Comparison of ENCODE assay signal across 8 cellular contexts in the genomic region with DNA sequence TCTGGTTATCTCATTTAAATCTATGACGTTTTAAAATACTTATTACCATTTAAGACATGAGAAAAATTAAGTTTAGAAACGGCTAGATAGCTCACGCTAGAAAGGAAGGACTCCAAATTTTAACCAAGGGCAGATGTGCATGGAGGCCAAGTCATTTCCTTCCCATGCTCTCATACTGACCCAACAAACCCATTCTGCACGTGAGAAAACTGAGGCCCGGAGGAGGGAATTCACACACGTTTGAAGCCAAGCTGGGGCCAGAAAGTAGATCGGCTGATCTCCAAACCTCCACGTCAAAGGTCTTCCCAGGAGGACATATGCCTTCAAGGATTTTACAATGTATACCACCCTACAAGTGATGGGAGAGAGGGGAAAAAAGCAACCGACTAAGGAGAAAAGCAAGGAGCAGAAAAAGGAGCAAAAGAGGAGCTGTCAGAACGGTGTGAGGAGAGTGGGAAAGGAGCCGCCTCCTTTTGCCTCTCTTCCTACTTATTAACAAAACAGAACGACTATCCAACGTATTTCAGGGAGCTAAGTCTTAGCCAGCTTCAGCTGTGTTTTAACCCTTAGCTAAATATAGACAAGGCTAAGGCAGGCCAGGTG. TPM values are rescaled to one million over a fixed set of nuclear protein-coding genes. Genes with fewer than 3 reads are reported as not detected.
DNase-seq lines count a peak whose midpoint lies in the region; ATAC-seq and TF ChIP-seq lines count a peak whose summit lies in the region.

No MANE protein-coding gene starts in this region.

- H3K4me1 ChIP-seq in psoas muscle: peaks cover 14% of the 10 kb centered on the region

- DNase-seq in GM20000 (ENCODE audit: low spot score) (peak; percentile 23), fibroblast of the aortic adventitia (ENCODE audit: low read depth) (peak; percentile 40), psoas muscle (no peak), NCI-H69 (lab: John Stamatoyannopoulos, UW) (no peak), foreskin melanocyte (no peak), SHP77 (lab: John Stamatoyannopoulos, UW) (no peak)

- intact Hi-C loops in psoas muscle (cut with DNase I): loop anchor here in 1 of 2 donors (2.0 kb wide), 1 partner anchor 29 kb away; no protein-coding TSS in a partner anchor

- H3K36me3 ChIP-seq in SU-DHL-6 (ENCODE audit: low read length) (peaks cover 11% of the 10 kb centered on the region), psoas muscle (ENCODE audit: insufficient read depth in 1 of 2, low read depth in 1 of 2) (peaks cover 4 to 23% of the 10 kb centered on the region in 2 donors)

- H3K9me2 ChIP-seq in SU-DHL-6 (replicated peaks; ENCODE audit: insufficient read depth, low read length): no peaks in the 10 kb centered on the region

- peaks cover 36% of the 10 kb centered on the region for H3K79me2 ChIP-seq in SU-DHL-6 (ENCODE audit: insufficient read depth, low read length)

- TF ChIP-seq CTCF in GM20000 (IDR thresholded peaks at IDR 0.05; ENCODE audit: extremely low read depth, missing control alignments): no peak
- TF ChIP-seq CTCF in SU-DHL-6 (IDR thresholded peaks at IDR 0.05; ENCODE audit: insufficient read depth, low read length, poor library complexity, severe bottlenecking): no peak
- no peak for TF ChIP-seq CTCF in fibroblast of the aortic adventitia (IDR thresholded peaks at IDR 0.05; ENCODE audit: insufficient read depth, low read length)
- no peak for TF ChIP-seq CTCF in psoas muscle (IDR thresholded peaks at IDR 0.05)

- peak overlapping the region; percentile 74 for H3K9ac ChIP-seq in SU-DHL-6 (ENCODE audit: low read length)

- peak overlapping the region; percentile 54 for H3K27ac ChIP-seq in SU-DHL-6 (ENCODE audit: low read depth, low read length)
- H3K27ac ChIP-seq in psoas muscle: peak overlapping the region; percentile 95

- peaks cover 19% of the 10 kb centered on the region for H3F3A ChIP-seq in SU-DHL-6 (ENCODE audit: insufficient read depth)

- peak in 3 of 4 donors; percentile 60 to 66 (median 66) for ATAC-seq in psoas muscle
- no peak for ATAC-seq in HG02571 (IDR thresholded peaks at IDR 0.05; ENCODE audit: unreplicated experiment)

- no peaks in the 10 kb centered on the region for H3K27me3 ChIP-seq in SU-DHL-6 (ENCODE audit: low read length)
- no peaks in the 10 kb centered on the region for H3K27me3 ChIP-seq in psoas muscle (ENCODE audit: insufficient read depth in 3 of 3, low read length in 2 of 3)

- no peaks in the 10 kb centered on the region; the same call in 1 of the 2 replicates for H4K20me1 ChIP-seq in SU-DHL-6 (ENCODE audit: low read depth, low read length)

- H2AFZ ChIP-seq in SU-DHL-6 (ENCODE audit: low read depth, low read length, severe bottlenecking): peak overlapping the region; percentile 96

- H3K4me3 ChIP-seq in SU-DHL-6 (ENCODE audit: insufficient read depth, low read length, poor library complexity, severe bottlenecking): peak overlapping the region; percentile 99
- peak overlapping the region; percentile 71 for H3K4me3 ChIP-seq in fibroblast of the aortic adventitia (ENCODE audit: low read depth, low read length)
- peak overlapping the region; percentile 88 for H3K4me3 ChIP-seq in psoas muscle

- H3K9me3 ChIP-seq in SU-DHL-6 (ENCODE audit: insufficient read depth, low read length) (no peaks in the 10 kb centered on the region), psoas muscle (no peaks in the 10 kb centered on the region)

- peak overlapping the region; percentile 100 for H3K4me2 ChIP-seq in SU-DHL-6 (ENCODE audit: low read depth, low read length, poor library complexity, severe bottlenecking)

- WGBS in psoas muscle, 3 donors: 10 to 17% (median 16%) methylated on average over 13 of the region's 13 CpGs

RNA-seq across cellular contexts. Expression of gene SIRT1, which starts 0.6 kb away (rescaled TPM):
- 19.4 and 20.4 TPM in 2 replicates for total RNA-seq in fibroblast of the aortic adventitia (ENCODE audit: low replicate concordance)
- 10 to 100 TPM; 14.7 to 24.3 (median 18.6) TPM for total RNA-seq in psoas muscle
- 10 to 100 TPM in 2 of 3 donors, 1 to 10 TPM in 1; 7.8 to 21.4 (median 16.1) TPM for polyA plus RNA-seq in psoas muscle

RNA-seq across cellular contexts. Expression of gene DNAJC12, which starts 45.8 kb away (rescaled TPM):
- total RNA-seq in fibroblast of the aortic adventitia (ENCODE audit: low replicate concordance): 1.1 and 14.9 TPM in 2 replicates
- 1 to 10 TPM; 5.8 to 9.2 (median 7.7) TPM for total RNA-seq in psoas muscle
- 10 to 100 TPM in 2 of 3 donors, 1 to 10 TPM in 1; 2.1 to 20.4 (median 13.8) TPM for polyA plus RNA-seq in psoas muscle

Comparison
In these comparisons a context has a peak if more than half of its experiments do, and no peak if none do; other contexts are left out.
1. DNase-seq: peak in GM20000 (single experiment) and fibroblast of the aortic adventitia (single experiment); none in psoas muscle (0 of 2), NCI-H69 (single experiment), foreskin melanocyte (single experiment) and SHP77 (0 of 2).
2. Peak in every context shown above with its lines, with median percentiles within 50 percentile points of each other: H3K4me3 ChIP-seq.